Comparison of ENCODE assay signal across 8 cellular contexts in the genomic region with DNA sequence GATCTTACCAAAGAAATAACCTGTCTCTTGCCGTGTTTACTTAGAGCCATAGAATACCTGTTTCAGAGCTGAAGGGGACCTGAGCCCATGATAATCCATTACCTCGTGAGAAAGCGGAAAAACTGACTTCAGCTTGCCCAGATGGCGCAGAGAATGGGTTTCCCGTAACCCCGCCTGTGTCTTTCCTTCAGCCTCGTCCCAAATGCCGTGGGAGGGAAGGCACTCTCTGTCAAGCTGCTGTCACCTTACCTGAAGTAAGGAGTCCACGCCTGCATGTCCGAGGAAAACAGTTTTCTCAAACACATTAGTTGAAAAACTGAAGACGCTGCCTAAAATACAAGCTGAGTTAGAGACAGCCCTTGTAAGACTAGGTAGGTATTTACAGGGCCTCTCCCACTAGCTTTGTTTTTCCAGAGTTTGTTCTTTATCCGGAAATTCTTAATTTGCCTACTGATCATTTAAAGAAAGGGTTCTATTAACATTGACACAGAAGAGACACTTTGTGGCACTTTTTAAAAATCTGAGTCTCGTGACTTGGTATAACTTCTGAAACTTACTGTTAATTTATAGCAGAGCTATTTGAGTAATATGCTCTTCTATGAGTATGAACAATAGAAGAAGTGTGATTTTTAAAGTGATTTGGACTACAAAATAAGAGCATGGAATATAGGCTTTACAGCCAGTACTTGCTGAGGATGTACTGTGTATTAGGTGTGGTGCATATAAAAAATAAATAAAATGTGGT. TPM values are rescaled to one million over a fixed set of nuclear protein-coding genes. Genes with fewer than 3 reads are reported as not detected.
DNase-seq lines count a peak whose midpoint lies in the region; ATAC-seq and TF ChIP-seq lines count a peak whose summit lies in the region.

No MANE protein-coding gene starts in this region.

- H3K4me3 Mint-ChIP-seq in activated T-helper 17 cell treated with anti-CD3 and anti-CD28 coated beads, Interleukin-2, amount 50 U/mL, for 72 hours: peak overlapping the region; percentile 87

- no peaks in the 10 kb centered on the region for H3K9me3 Mint-ChIP-seq in activated T-helper 17 cell treated with anti-CD3 and anti-CD28 coated beads, Interleukin-2, amount 50 U/mL, for 72 hours

- no peaks in the 10 kb centered on the region for H3K27me3 Mint-ChIP-seq in activated T-helper 17 cell treated with anti-CD3 and anti-CD28 coated beads, Interleukin-2, amount 50 U/mL, for 72 hours

- no peaks in the 10 kb centered on the region for H3K79me2 ChIP-seq in parathyroid adenoma

- H3K4me2 ChIP-seq in parathyroid adenoma (ENCODE audit: low read length): peak overlapping the region; percentile 62

- no peaks in the 10 kb centered on the region for H3K27me3 ChIP-seq in parathyroid adenoma (ENCODE audit: control insufficient read depth, insufficient read depth, low read length)

- H3K9me3 ChIP-seq in parathyroid adenoma (ENCODE audit: control insufficient read depth, low read length): no peaks in the 10 kb centered on the region

- no peaks in the 10 kb centered on the region for H3K36me3 ChIP-seq in parathyroid adenoma (ENCODE audit: control insufficient read depth, insufficient read depth, low read length)

- peak overlapping the region; percentile 96 for H3K27ac Mint-ChIP-seq in activated T-helper 17 cell treated with anti-CD3 and anti-CD28 coated beads, Interleukin-2, amount 50 U/mL, for 72 hours

- peak; percentile 4 for ATAC-seq in activated T-helper 17 cell treated with anti-CD3 and anti-CD28 coated beads, Interleukin-2, amount 50 U/mL, for 72 hours (replicated peaks)
- ATAC-seq in HG03520 (IDR thresholded peaks at IDR 0.05; ENCODE audit: unreplicated experiment): no peak

- peaks cover 76% of the 10 kb centered on the region for H3K36me3 Mint-ChIP-seq in activated T-helper 17 cell treated with anti-CD3 and anti-CD28 coated beads, Interleukin-2, amount 50 U/mL, for 72 hours (ENCODE audit: low read depth)

- H3K27ac ChIP-seq in parathyroid adenoma: peak overlapping the region; percentile 99

- peak overlapping the region; percentile 83 for H2AFZ ChIP-seq in parathyroid adenoma

- TF ChIP-seq CTCF in GM12865 (IDR thresholded peaks at IDR 0.05; ENCODE audit: insufficient read depth, low read depth, low read length, missing control alignments) (no peak), fibroblast of villous mesenchyme (IDR thresholded peaks at IDR 0.05; ENCODE audit: insufficient read depth, low read depth, low read length) (no peak), parathyroid adenoma (IDR thresholded peaks at IDR 0.05) (no peak)

- H3K4me3 ChIP-seq in GM12865 (ENCODE audit: low read depth, low read length): peak overlapping the region; percentile 86
- H3K4me3 ChIP-seq in fibroblast of villous mesenchyme (ENCODE audit: low read depth, low read length): peak overlapping the region; percentile 74
- H3K4me3 ChIP-seq in parathyroid adenoma (ENCODE audit: low read depth, low read length): peak overlapping the region; percentile 64

- H3K4me1 ChIP-seq in parathyroid adenoma: peaks cover 2% of the 10 kb centered on the region

- H3K9ac ChIP-seq in parathyroid adenoma: peak overlapping the region; percentile 80

- no peak for DNase-seq in GM12865 (ENCODE audit: low read depth)
- DNase-seq in NCI-H2171 (lab: John Stamatoyannopoulos, UW): peak; percentile 51
- DNase-seq in fibroblast of villous mesenchyme (ENCODE audit: low read depth): peak; percentile 48
- DNase-seq in ureter (ENCODE audit: low spot score): peak; percentile 49
- no peak for DNase-seq in SIG-M5 (lab: John Stamatoyannopoulos, UW)

- H3K4me1 Mint-ChIP-seq in activated T-helper 17 cell treated with anti-CD3 and anti-CD28 coated beads, Interleukin-2, amount 50 U/mL, for 72 hours: peaks cover 22% of the 10 kb centered on the region

RNA-seq across cellular contexts. Expression of a gene that starts 1.3 kb away (rescaled TPM):
- total RNA-seq in activated T-helper 17 cell treated with anti-CD3 and anti-CD28 coated beads, Interleukin-2, amount 50 U/mL, for 72 hours: 10 to 100 TPM; 54.2 to 69.4 TPM
- 48.0 and 69.1 TPM in 2 replicates for total RNA-seq in fibroblast of villous mesenchyme
- 49.7 TPM for total RNA-seq in ureter

Comparison
In these comparisons a context has a peak if more than half of its experiments do, and no peak if none do; other contexts are left out.
1. DNase-seq: peak in NCI-H2171 (single experiment), fibroblast of villous mesenchyme (single experiment) and ureter (single experiment); none in GM12865 (single experiment) and SIG-M5 (single experiment).
2. Peak in every context shown above with its lines, with median percentiles within 50 percentile points of each other: H3K4me3 ChIP-seq.